In the genomic region with DNA sequence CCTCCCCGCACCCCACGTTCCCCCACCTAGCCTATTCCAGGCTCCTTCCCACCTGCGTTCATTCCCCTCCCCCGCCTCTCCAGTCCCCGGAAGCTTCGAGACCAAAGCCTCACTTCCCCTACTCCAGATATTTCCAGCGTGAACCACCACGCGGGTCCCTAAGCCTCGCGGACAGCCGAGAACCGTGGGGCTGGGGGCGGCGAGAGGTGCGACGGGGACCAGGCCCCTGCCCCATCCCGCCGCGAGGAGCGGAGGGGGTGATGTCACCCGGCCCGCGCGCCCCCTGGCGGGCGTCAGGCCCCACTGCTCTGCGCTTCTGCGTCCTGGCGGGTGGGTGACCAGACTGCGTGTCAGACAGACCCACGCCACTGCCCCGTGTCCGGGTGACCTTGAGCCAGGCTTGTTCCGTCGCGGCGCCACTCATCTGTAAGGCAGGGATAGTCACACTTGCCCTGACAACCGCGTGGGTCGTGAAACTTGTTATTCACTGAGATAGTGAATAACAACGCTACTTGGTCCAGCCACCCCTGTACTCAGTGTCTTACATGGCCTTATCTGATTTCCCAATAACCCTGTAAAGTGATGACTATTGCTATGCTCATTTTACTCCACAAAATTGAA, we compare ENCODE assay signal across 8 cellular contexts. TPM values are rescaled to one million over a fixed set of nuclear protein-coding genes. Genes with fewer than 3 reads are reported as not detected.
DNase-seq lines count a peak whose midpoint lies in the region; ATAC-seq and TF ChIP-seq lines count a peak whose summit lies in the region.

No MANE protein-coding gene starts in this region.

- H3K79me1 ChIP-seq in mesendoderm (ENCODE audit: low read length), result no peaks in the 10 kb centered on the region

- H3K4me3 ChIP-seq in AG04450 (ENCODE audit: low read depth, low read length) (peak overlapping the region; percentile 70), mesendoderm (ENCODE audit: low read length) (peak overlapping the region; percentile 52)

- H2AK5ac ChIP-seq in mesendoderm (ENCODE audit: low read length), result no peak overlapping the region

- H3K4ac ChIP-seq in mesendoderm (ENCODE audit: low read depth, low read length), result no peak overlapping the region

- DNase-seq in AG04450 (ENCODE audit: low read depth, low spot score), result no peak
- peak; percentile 80 for DNase-seq in NCI-H748 (lab: John Stamatoyannopoulos, UW; ENCODE audit: unreplicated experiment)
- peak; percentile 48 to 55 for DNase-seq in activated CD8-positive, alpha-beta memory T cell treated with anti-CD3 and anti-CD28 coated beads for 4 hours (ENCODE audit: low read depth in 2 of 2)
- peak; percentile 76 to 81 (median 78) for DNase-seq in effector memory CD8-positive, alpha-beta T cell
- DNase-seq in mesendoderm, result no peak
- DNase-seq in stimulated activated CD8-positive, alpha-beta memory T cell treated with anti-CD3 and anti-CD28 coated beads, Interleukin-15, amount 100 ng/mL, for 4 hours (ENCODE audit: low read depth in 2 of 2), result peak; percentile 38 to 56

- H3K23ac ChIP-seq in mesendoderm (ENCODE audit: low read length), result no peak overlapping the region

- H3K27me3 ChIP-seq in AG04450 (ENCODE audit: control insufficient read depth, insufficient read depth, low read length), result no peaks in the 10 kb centered on the region
- H3K27me3 ChIP-seq in mesendoderm (ENCODE audit: insufficient read depth, low read length, poor library complexity), result no peaks in the 10 kb centered on the region

- no peaks in the 10 kb centered on the region for H3K27me3 Mint-ChIP-seq in effector memory CD8-positive, alpha-beta T cell

- H3K4me1 Mint-ChIP-seq in effector memory CD8-positive, alpha-beta T cell (ENCODE audit: low read depth in 2 of 2), result peaks cover 11 to 12% of the 10 kb centered on the region in 2 donors

- POLR2A ChIA-PET in AG04450 (lab: Yijun Ruan, JAX), result interaction anchor here (0.9 to 1.6 kb wide), 5 partner anchors 8 to 441 kb away, joined by 3 to 12 read pairs (median 3); partner anchors contain the start of genes HSP90AB1 and SLC29A1

- H3K27ac Mint-ChIP-seq in effector memory CD8-positive, alpha-beta T cell, result peak overlapping the region; percentile 97

- peak; percentile 73 for ATAC-seq in GM18520 (IDR thresholded peaks at IDR 0.05; ENCODE audit: unreplicated experiment)
- peak; percentile 66 for ATAC-seq in HG03095 (IDR thresholded peaks at IDR 0.05; ENCODE audit: unreplicated experiment)
- peak; percentile 92 for ATAC-seq in effector memory CD8-positive, alpha-beta T cell (replicated peaks)

- peak overlapping the region; percentile 88 for H3K56ac ChIP-seq in mesendoderm (ENCODE audit: low read length)

- no peaks in the 10 kb centered on the region for H3K9me3 ChIP-seq in AG04450 (ENCODE audit: control insufficient read depth, insufficient read depth, low read length)

- no CpG with 5 or more reads among the region's 42 CpGs for WGBS in mesendoderm (ENCODE audit: extremely low coverage, insufficient coverage, low lambda C conversion rate)

- H3K27ac ChIP-seq in AG04450 (ENCODE audit: low read depth, low read length), result peak overlapping the region; percentile 81
- H3K27ac ChIP-seq in mesendoderm (ENCODE audit: low read depth, low read length), result no peak overlapping the region

- peak overlapping the region; percentile 90 to 91 for H3K4me3 Mint-ChIP-seq in effector memory CD8-positive, alpha-beta T cell

- no peaks in the 10 kb centered on the region for H3K9me3 Mint-ChIP-seq in effector memory CD8-positive, alpha-beta T cell

- H3K9ac ChIP-seq in mesendoderm (ENCODE audit: low read length), result peak overlapping the region; percentile 80

- H3K79me2 ChIP-seq in mesendoderm (ENCODE audit: control insufficient read depth, insufficient read depth, low read length), result no peaks in the 10 kb centered on the region

- H2BK15ac ChIP-seq in mesendoderm (replicated peaks; ENCODE audit: low read depth), result no peak overlapping the region

- peaks cover 4% of the 10 kb centered on the region for H3K36me3 Mint-ChIP-seq in effector memory CD8-positive, alpha-beta T cell (ENCODE audit: insufficient read depth)

- H4K5ac ChIP-seq in mesendoderm (ENCODE audit: low read length), result no peak overlapping the region

- peaks cover 5% of the 10 kb centered on the region for H3K4me1 ChIP-seq in mesendoderm (ENCODE audit: control insufficient read depth, low read depth, low read length)

- H3K18ac ChIP-seq in mesendoderm (ENCODE audit: low read length), result no peak overlapping the region

- TF ChIP-seq CTCF in AG04450 (IDR thresholded peaks at IDR 0.05; ENCODE audit: low read depth, low read length), result peak; percentile 88

- no peak overlapping the region for H4K8ac ChIP-seq in mesendoderm (ENCODE audit: low read depth, low read length)

- peak overlapping the region; percentile 73 for H2BK5ac ChIP-seq in mesendoderm (ENCODE audit: low read length)

- no peak overlapping the region for H2BK120ac ChIP-seq in mesendoderm (ENCODE audit: low read depth, low read length)

- H3K36me3 ChIP-seq in mesendoderm (ENCODE audit: control insufficient read depth, insufficient read depth, low read length), result no peaks in the 10 kb centered on the region

- CTCF ChIA-PET in AG04450 (lab: Charles Lee), result interaction anchor here (0.6 to 1.8 kb wide), 14 partner anchors 10 to 140 kb away, joined by 3 to 15 read pairs (median 4); partner anchors contain the start of genes HSP90AB1 and SLC35B2

- peak overlapping the region; percentile 95 for H3K4me2 ChIP-seq in mesendoderm (ENCODE audit: low read length)

RNA-seq across cellular contexts. Expression of gene HSP90AB1, which starts 9.0 kb away (rescaled TPM):
- polyA plus RNA-seq in AG04450 (2011; rRNA removed), result 792 and 943 TPM in 2 replicates
- 662 and 748 TPM in 2 replicates for polyA minus RNA-seq in AG04450 (2011; rRNA and poly(A)+ RNA removed)
- 2,015 TPM for polyA plus RNA-seq in mesendoderm (2013, experiment 1 of 2)
- 2,012 TPM for polyA plus RNA-seq in mesendoderm (2013, experiment 2 of 2)

RNA-seq across cellular contexts. Expression of gene SLC29A1, which starts 14.5 kb away (rescaled TPM):
- 13.2 and 14.9 TPM in 2 replicates for polyA plus RNA-seq in AG04450 (2011; rRNA removed)
- polyA minus RNA-seq in AG04450 (2011; rRNA and poly(A)+ RNA removed), result 15.6 and 19.6 TPM in 2 replicates
- polyA plus RNA-seq in mesendoderm (2013, experiment 1 of 2), result 76.7 TPM
- 79.0 TPM for polyA plus RNA-seq in mesendoderm (2013, experiment 2 of 2)

RNA-seq across cellular contexts. Expression of gene SLC35B2, which starts 19.4 kb away (rescaled TPM):
- polyA plus RNA-seq in AG04450 (2011; rRNA removed), result 83.5 and 107 TPM in 2 replicates
- 55.7 and 76.1 TPM in 2 replicates for polyA minus RNA-seq in AG04450 (2011; rRNA and poly(A)+ RNA removed)
- 18.8 TPM for polyA plus RNA-seq in mesendoderm (2013, experiment 1 of 2)
- 16.7 TPM for polyA plus RNA-seq in mesendoderm (2013, experiment 2 of 2)

RNA-seq across cellular contexts. Expression of gene MYMX, which starts 21.2 kb away (rescaled TPM):
- polyA plus RNA-seq in AG04450 (2011; rRNA removed), result not detected in 2 replicates
- polyA minus RNA-seq in AG04450 (2011; rRNA and poly(A)+ RNA removed), result not detected in 2 replicates
- polyA plus RNA-seq in mesendoderm (2013, experiment 1 of 2), result 0.97 TPM
- 0.98 TPM for polyA plus RNA-seq in mesendoderm (2013, experiment 2 of 2)

RNA-seq across cellular contexts. Expression of gene NFKBIE, which starts 27.4 kb away (rescaled TPM):
- polyA plus RNA-seq in AG04450 (2011; rRNA removed), result 13.7 and 17.0 TPM in 2 replicates
- 6.4 and 9.4 TPM in 2 replicates for polyA minus RNA-seq in AG04450 (2011; rRNA and poly(A)+ RNA removed)
- polyA plus RNA-seq in mesendoderm (2013, experiment 1 of 2), result 4.8 TPM
- polyA plus RNA-seq in mesendoderm (2013, experiment 2 of 2), result 5.4 TPM

Comparison
In these comparisons a context has a peak if more than half of its experiments do, and no peak if none do; other contexts are left out.
1. DNase-seq: peak in NCI-H748 (single experiment), activated CD8-positive, alpha-beta memory T cell treated with anti-CD3 and anti-CD28 coated beads for 4 hours (2 of 2), effector memory CD8-positive, alpha-beta T cell (3 of 3) and stimulated activated CD8-positive, alpha-beta memory T cell treated with anti-CD3 and anti-CD28 coated beads, Interleukin-15, amount 100 ng/mL, for 4 hours (2 of 2); none in AG04450 (single experiment) and mesendoderm (single experiment).
2. Peak in every context shown above with its lines, with median percentiles within 50 percentile points of each other: ATAC-seq.